ENCODE assay signal across 12 cellular contexts in genomic region chr3:150083653-150084037, GRCh38.
DNase-seq lines count a peak whose midpoint lies in the region; ATAC-seq and TF ChIP-seq lines count a peak whose summit lies in the region.
"Had no signal": no experiment of that assay in that cellular context is flagged by ENCODE, and none has a peak within 500 bp of the region (broad histone marks: within the 10 kb centered on the region; RNA-seq: fewer than 3 reads in every experiment).

No MANE protein-coding gene starts in this region.

- intact Hi-C loops in natural killer cell (cut with micrococcal nuclease) = no loop called here

- H3K4me3 ChIP-seq in GM23248 (peak overlapping the region; percentile 72), SK-N-MC (peak overlapping the region; percentile 25), hepatocyte (no peak overlapping the region)
- H3K4me3 ChIP-seq: skin epidermis had no signal

- H3K9me3 ChIP-seq in GM23248 (ENCODE audit: low read depth) = no peaks in the 10 kb centered on the region
- H3K9me3 ChIP-seq in SK-N-MC (ENCODE audit: low read depth, low read length) = no peaks in the 10 kb centered on the region
- no peaks in the 10 kb centered on the region for H3K9me3 ChIP-seq in hepatocyte (ENCODE audit: low read depth)

- no peaks in the 10 kb centered on the region for H3K36me3 ChIP-seq in GM23248 (ENCODE audit: low read depth)
- H3K36me3 ChIP-seq in SK-N-MC (ENCODE audit: insufficient read depth, low read length) = no peaks in the 10 kb centered on the region
- no peaks in the 10 kb centered on the region for H3K36me3 ChIP-seq in hepatocyte (replicated peaks; ENCODE audit: insufficient read depth, low read depth)

- H3K9me2 ChIP-seq in GM23248 (ENCODE audit: insufficient read depth) = no peaks in the 10 kb centered on the region
- H3K9me2 ChIP-seq in hepatocyte (replicated peaks; ENCODE audit: insufficient read depth) = no peaks in the 10 kb centered on the region

- no peaks in the 10 kb centered on the region for H3K4me1 Mint-ChIP-seq in natural killer cell
- no peaks in the 10 kb centered on the region for H3K4me1 Mint-ChIP-seq in activated T-cell treated with anti-CD3 and anti-CD28 coated beads, Interleukin-2, amount 50 U/mL, for 24 hours (ENCODE audit: low read depth)
- H3K4me1 Mint-ChIP-seq: activated naive CD4-positive, alpha-beta T cell treated with anti-CD3 and anti-CD28 coated beads, Interleukin-2, amount 10 ng/mL, durations not matched to agents 7 days and 5 days had no signal

- no peak overlapping the region for H3K27ac Mint-ChIP-seq in natural killer cell
- H3K27ac Mint-ChIP-seq in activated T-cell treated with anti-CD3 and anti-CD28 coated beads, Interleukin-2, amount 50 U/mL, for 24 hours = no peak overlapping the region
- H3K27ac Mint-ChIP-seq: activated naive CD4-positive, alpha-beta T cell treated with anti-CD3 and anti-CD28 coated beads, Interleukin-2, amount 10 ng/mL, durations not matched to agents 7 days and 5 days had no signal

- H2AFZ ChIP-seq in GM23248 (peak overlapping the region; percentile 69), hepatocyte (no peak overlapping the region)

- H3K9ac ChIP-seq in GM23248 (peak overlapping the region; percentile 49), SK-N-MC (ENCODE audit: insufficient read length) (no peak overlapping the region)

- H3K4me3 Mint-ChIP-seq in natural killer cell = no peak overlapping the region
- no peak overlapping the region for H3K4me3 Mint-ChIP-seq in activated T-cell treated with anti-CD3 and anti-CD28 coated beads, Interleukin-2, amount 50 U/mL, for 24 hours
- H3K4me3 Mint-ChIP-seq: activated naive CD4-positive, alpha-beta T cell treated with anti-CD3 and anti-CD28 coated beads, Interleukin-2, amount 10 ng/mL, durations not matched to agents 7 days and 5 days had no signal

- peak overlapping the region; percentile 20; the same call in 1 of the 2 replicates for H3K27ac ChIP-seq in GM23248
- H3K27ac ChIP-seq in SK-N-MC = no peak overlapping the region
- peak overlapping the region; percentile 33 for H3K27ac ChIP-seq in hepatocyte
- H3K27ac ChIP-seq: skin epidermis had no signal

- ATAC-seq in natural killer cell (no peak), HG03521 (IDR thresholded peaks at IDR 0.05; ENCODE audit: unreplicated experiment) (no peak)
- ATAC-seq: left colon had no signal

- peak overlapping the region; percentile 77 for H3K4me2 ChIP-seq in GM23248 (ENCODE audit: unreplicated experiment)
- H3K4me2 ChIP-seq in hepatocyte = peak overlapping the region; percentile 52

- H3K27me3 ChIP-seq in GM23248 (replicated peaks; ENCODE audit: insufficient read depth) (no peaks in the 10 kb centered on the region), hepatocyte (no peaks in the 10 kb centered on the region)

- H4K20me1 ChIP-seq in GM23248 (ENCODE audit: insufficient read depth) (no peaks in the 10 kb centered on the region), hepatocyte (ENCODE audit: insufficient read depth, poor library complexity, severe bottlenecking) (no peaks in the 10 kb centered on the region)

- in situ Hi-C loops in GM23248 (cut with MboI) (no loop called here), KBM-7 (cut with MboI; ENCODE audit: low pct_unique_long_range_greater_than_20kb, low sequenced_read_pairs) (no loop called here)

- TF ChIP-seq CTCF in hepatocyte (IDR thresholded peaks at IDR 0.05; ENCODE audit: poor library complexity) = no peak
- TF ChIP-seq CTCF in natural killer cell (IDR thresholded peaks at IDR 0.05) = no peak

- H3K4me1 ChIP-seq in GM23248 (ENCODE audit: insufficient read depth) (peaks cover 40% of the 10 kb centered on the region), hepatocyte (ENCODE audit: insufficient read depth) (no peaks in the 10 kb centered on the region)

- H3K9me3 Mint-ChIP-seq in natural killer cell = no peaks in the 10 kb centered on the region
- no peaks in the 10 kb centered on the region for H3K9me3 Mint-ChIP-seq in activated T-cell treated with anti-CD3 and anti-CD28 coated beads, Interleukin-2, amount 50 U/mL, for 24 hours
- H3K9me3 Mint-ChIP-seq: activated naive CD4-positive, alpha-beta T cell treated with anti-CD3 and anti-CD28 coated beads, Interleukin-2, amount 10 ng/mL, durations not matched to agents 7 days and 5 days had no signal

- WGBS in GM23248 (ENCODE audit: low coverage in 1 of 2, low lambda C conversion rate in 2 of 2, missing lambda C conversion rate in 2 of 2), 2 experiments = 1 to 2% methylated on average over 8 of the region's 8 CpGs
- 52% methylated on average over 8 of the region's 8 CpGs for WGBS in hepatocyte (ENCODE audit: low lambda C conversion rate, missing lambda C conversion rate)

- peaks cover 5% of the 10 kb centered on the region in 2 donors for H3K27me3 Mint-ChIP-seq in natural killer cell (ENCODE audit: low read depth in 2 of 2)
- H3K27me3 Mint-ChIP-seq in activated T-cell treated with anti-CD3 and anti-CD28 coated beads, Interleukin-2, amount 50 U/mL, for 24 hours = peaks cover 15% of the 10 kb centered on the region

- no peaks in the 10 kb centered on the region for H3K36me3 Mint-ChIP-seq in natural killer cell
- no peaks in the 10 kb centered on the region for H3K36me3 Mint-ChIP-seq in activated T-cell treated with anti-CD3 and anti-CD28 coated beads, Interleukin-2, amount 50 U/mL, for 24 hours (ENCODE audit: low read depth)
- H3K36me3 Mint-ChIP-seq: activated naive CD4-positive, alpha-beta T cell treated with anti-CD3 and anti-CD28 coated beads, Interleukin-2, amount 10 ng/mL, durations not matched to agents 7 days and 5 days had no signal

- peaks cover 37% of the 10 kb centered on the region for H3F3A ChIP-seq in GM23248 (ENCODE audit: insufficient read depth)

- H3K79me2 ChIP-seq in GM23248 (ENCODE audit: insufficient read depth) (no peaks in the 10 kb centered on the region), hepatocyte (no peaks in the 10 kb centered on the region)

- DNase-seq in GM23248 = peak; percentile 75
- DNase-seq in SK-N-MC (ENCODE audit: low read depth, low spot score) = no peak
- peak; percentile 48 for DNase-seq in hepatocyte (ENCODE audit: low spot score)
- peak; percentile 40 for DNase-seq in stromal cell of bone marrow (ENCODE audit: low read depth)
- no peak for DNase-seq in KBM-7
- no peak for DNase-seq in natural killer cell
- no peak for DNase-seq in activated T-cell treated with anti-CD3 and anti-CD28 coated beads, Interleukin-2, amount 50 U/mL, for 24 hours
- DNase-seq: activated naive CD4-positive, alpha-beta T cell treated with anti-CD3 and anti-CD28 coated beads, Interleukin-2, amount 10 ng/mL, durations not matched to agents 7 days and 5 days; left colon; NCI-H146 had no signal

Comparison
In these comparisons a context has a peak if more than half of its experiments do, and no peak if none do; other contexts are left out.
1. DNase-seq: peak in GM23248 (single experiment), hepatocyte (single experiment) and stromal cell of bone marrow (single experiment); none in SK-N-MC (single experiment), KBM-7 (single experiment), natural killer cell (single experiment) and activated T-cell treated with anti-CD3 and anti-CD28 coated beads, Interleukin-2, amount 50 U/mL, for 24 hours (single experiment).